In the genomic region with DNA sequence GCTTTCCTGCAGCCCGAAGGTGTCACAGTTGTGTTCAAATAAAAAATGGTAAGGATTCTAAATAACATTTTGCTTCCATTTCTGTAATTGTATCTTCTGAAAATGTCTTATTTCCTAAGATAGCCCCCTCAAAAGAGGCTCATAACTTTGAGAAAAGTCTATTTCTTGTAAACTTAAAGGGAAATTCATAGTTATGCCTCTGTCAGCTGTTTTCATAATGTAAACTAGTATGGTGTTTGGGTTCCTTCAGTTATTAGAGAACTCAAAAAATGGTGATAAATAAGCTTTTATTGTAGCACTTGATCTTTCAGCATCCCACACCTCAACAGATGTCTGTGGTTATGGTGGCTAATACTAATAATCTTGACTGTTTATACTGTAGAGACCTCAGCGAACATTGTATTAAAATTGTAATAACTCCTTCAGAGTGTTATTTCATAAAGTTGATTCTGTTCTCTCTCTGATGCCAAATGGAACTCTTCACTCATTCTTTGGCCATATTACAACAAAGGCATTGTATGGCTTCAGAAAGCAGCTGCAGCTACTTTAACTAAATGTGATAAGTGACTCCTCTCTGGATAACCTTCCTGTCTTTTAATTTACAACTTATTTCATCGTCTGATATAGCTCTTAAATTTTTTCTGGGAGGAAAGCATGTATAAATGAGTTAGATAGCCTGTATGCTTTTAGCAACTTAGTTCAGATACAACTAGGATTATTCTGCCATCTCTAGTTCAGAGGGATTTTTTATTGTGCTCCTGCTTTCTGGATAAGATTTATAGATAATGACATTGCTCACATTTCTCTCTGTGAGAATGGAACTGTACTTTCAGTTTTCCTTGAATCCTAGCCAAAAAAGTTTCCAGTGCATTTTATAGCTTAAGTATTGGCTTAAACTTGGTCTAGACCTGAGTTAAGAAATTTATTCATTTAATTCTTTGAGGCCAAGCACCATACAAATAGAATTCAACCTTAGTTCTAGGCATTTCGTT, we compare ENCODE assay signal across 19 cellular contexts. TPM values are rescaled to one million over a fixed set of nuclear protein-coding genes. Genes with fewer than 3 reads are reported as not detected.
DNase-seq lines count a peak whose midpoint lies in the region; ATAC-seq and TF ChIP-seq lines count a peak whose summit lies in the region.
"Had no signal": no experiment of that assay in that cellular context is flagged by ENCODE, and none has a peak within 500 bp of the region (broad histone marks: within the 10 kb centered on the region; RNA-seq: fewer than 3 reads in every experiment).

No MANE protein-coding gene starts in this region.

- no peak overlapping the region for H4K91ac ChIP-seq in H9 (ENCODE audit: insufficient read length, low read depth, low read length)

- no peak overlapping the region for H2AK5ac ChIP-seq in H9 (ENCODE audit: insufficient read length, low read length)

- H3K4me2 ChIP-seq in H9 (ENCODE audit: insufficient read depth, insufficient read length, low read length) = no peak overlapping the region

- H3K4me3 Mint-ChIP-seq in H9 (no peak overlapping the region), CD14-positive monocyte (no peak overlapping the region)
- no peak overlapping the region for H3K4me3 Mint-ChIP-seq in effector memory CD8-positive, alpha-beta T cell
- H3K4me3 Mint-ChIP-seq: activated naive CD4-positive, alpha-beta T cell treated with anti-CD3 and anti-CD28 coated beads, Interleukin-2, amount 50 U/mL, for 24 hours had no signal

- peaks cover 3% of the 10 kb centered on the region for H4K20me1 ChIP-seq in H9 (ENCODE audit: control insufficient read depth, insufficient read depth, insufficient read length)

- no peak overlapping the region for H3K23ac ChIP-seq in H9 (ENCODE audit: insufficient read length, low read depth, low read length)

- H3K36me3 ChIP-seq in HEK293 (ENCODE audit: control insufficient read depth in 2 of 2, insufficient read depth in 1 of 2, low read length in 2 of 2) (peaks cover 12 to 50% of the 10 kb centered on the region in 2 experiments), adrenal gland (replicated peaks in 1 of 2) (peaks cover 0 to 73% of the 10 kb centered on the region in 2 donors), prostate gland (no peaks in the 10 kb centered on the region)

- H2BK20ac ChIP-seq in H9 (ENCODE audit: low read depth, low read length, poor library complexity, severe bottlenecking) = no peak overlapping the region

- H3K79me1 ChIP-seq in H9 (ENCODE audit: insufficient read depth, low read depth, low read length, poor library complexity, severe bottlenecking) = no peaks in the 10 kb centered on the region

- no peak overlapping the region for H2BK120ac ChIP-seq in H9 (ENCODE audit: low read depth, low read length, poor library complexity, severe bottlenecking)

- intact Hi-C loops in adrenal gland (cut with DNase I) (no loop called here), prostate gland (cut with DNase I) (no loop called here), CD14-positive monocyte (cut with micrococcal nuclease) (no loop called here)

- POLR2A ChIA-PET in HEK293 (lab: Yijun Ruan, JAX) = no interaction called here

- H3K79me2 ChIP-seq in H9 (ENCODE audit: insufficient read depth, low read length) = no peaks in the 10 kb centered on the region

- no peak overlapping the region for H3K9ac ChIP-seq in H9 (ENCODE audit: extremely low read depth, insufficient read length, low read length)

- H2BK5ac ChIP-seq in H9 (ENCODE audit: insufficient read length, low read length) = no peak overlapping the region

- H3K9me3 ChIP-seq in HEK293 (ENCODE audit: control insufficient read depth, insufficient read depth, low read depth, low read length) = no peaks in the 10 kb centered on the region
- H3K9me3 ChIP-seq in adrenal gland (replicated peaks in 1 of 3) = no peaks in the 10 kb centered on the region
- H3K9me3 ChIP-seq in prostate gland = no peaks in the 10 kb centered on the region
- H3K9me3 ChIP-seq in H9 (ENCODE audit: control insufficient read depth, low read depth, low read length) = no peaks in the 10 kb centered on the region
- H3K9me3 ChIP-seq: BE2C had no signal

- no peaks in the 10 kb centered on the region for H3K27me3 Mint-ChIP-seq in H9 (ENCODE audit: low read depth)
- H3K27me3 Mint-ChIP-seq in CD14-positive monocyte (ENCODE audit: low read depth in 3 of 3) = no peaks in the 10 kb centered on the region
- H3K27me3 Mint-ChIP-seq in effector memory CD8-positive, alpha-beta T cell = no peaks in the 10 kb centered on the region
- H3K27me3 Mint-ChIP-seq: activated naive CD4-positive, alpha-beta T cell treated with anti-CD3 and anti-CD28 coated beads, Interleukin-2, amount 50 U/mL, for 24 hours had no signal

- no peak overlapping the region for H4K8ac ChIP-seq in H9 (replicated peaks; ENCODE audit: insufficient read length, low read depth, low read length)

- no peaks in the 10 kb centered on the region for H3K27me3 ChIP-seq in adrenal gland
- no peaks in the 10 kb centered on the region for H3K27me3 ChIP-seq in prostate gland (replicated peaks; ENCODE audit: insufficient read depth)
- H3K27me3 ChIP-seq in H9 (ENCODE audit: insufficient read depth, low read length) = no peaks in the 10 kb centered on the region
- H3K27me3 ChIP-seq: BE2C had no signal

- H2BK12ac ChIP-seq in H9 (ENCODE audit: insufficient read length, low read depth, low read length) = no peak overlapping the region

- H3K4me1 ChIP-seq in HEK293 (ENCODE audit: control insufficient read depth, insufficient read depth, low read length) (peaks cover 7% of the 10 kb centered on the region; the same call in 1 of the 2 replicates), adrenal gland (replicated peaks in 1 of 2) (peaks cover 9 to 13% of the 10 kb centered on the region in 2 donors), prostate gland (replicated peaks) (peaks cover 9% of the 10 kb centered on the region), H9 (ENCODE audit: insufficient read depth, low read length) (no peaks in the 10 kb centered on the region)

- H3K23me2 ChIP-seq in H9 (ENCODE audit: insufficient read length, low read depth, low read length, poor library complexity, severe bottlenecking) = no peaks in the 10 kb centered on the region

- no peak overlapping the region for H4K5ac ChIP-seq in H9 (ENCODE audit: insufficient read length, low read depth, low read length)

- no peak overlapping the region for H3K18ac ChIP-seq in H9 (ENCODE audit: insufficient read length, low read depth, low read length)

- no peak for TF ChIP-seq CTCF in HEK293 (tag by site-specific recombination; IDR thresholded peaks at IDR 0.05)
- TF ChIP-seq CTCF in adrenal gland (IDR thresholded peaks at IDR 0.05) = no peak
- no peak for TF ChIP-seq CTCF in fibroblast of mammary gland (conservative IDR thresholded peaks at IDR 0.05; ENCODE audit: control insufficient read depth, insufficient read depth, low read depth, low read length)
- TF ChIP-seq CTCF in prostate gland (IDR thresholded peaks at IDR 0.05) = no peak
- TF ChIP-seq CTCF in H9 (conservative IDR thresholded peaks at IDR 0.05) = no peak
- TF ChIP-seq CTCF in CD14-positive monocyte (IDR thresholded peaks at IDR 0.05) = no peak

- no peak overlapping the region for H2BK15ac ChIP-seq in H9 (ENCODE audit: low read depth, low read length)

- H3K36me3 Mint-ChIP-seq in H9 (ENCODE audit: insufficient read depth in 1 of 3, low read depth in 3 of 3) (peaks cover 11 to 48% (median 42%) of the 10 kb centered on the region in 3 experiments; a peak in 6 of 7 replicates), CD14-positive monocyte (peaks cover 72 to 90% of the 10 kb centered on the region in 2 donors)
- peaks cover 75% of the 10 kb centered on the region for H3K36me3 Mint-ChIP-seq in effector memory CD8-positive, alpha-beta T cell (ENCODE audit: insufficient read depth)

- ATAC-seq in effector memory CD8-positive, alpha-beta T cell (replicated peaks) = no peak

- H3T11ph ChIP-seq in H9 (ENCODE audit: low read length) = no peak overlapping the region

- CTCF ChIA-PET in HEK293 (lab: Yijun Ruan, JAX) = interaction anchor here (0.8 to 0.9 kb wide), 2 partner anchors 11 to 240 kb away, joined by 3 to 4 read pairs; no protein-coding TSS in a partner anchor

- H3K56ac ChIP-seq in H9 (ENCODE audit: insufficient read length, low read depth, low read length) = no peak overlapping the region

- H3K9me3 Mint-ChIP-seq in H9 (no peaks in the 10 kb centered on the region), CD14-positive monocyte (no peaks in the 10 kb centered on the region)
- no peaks in the 10 kb centered on the region for H3K9me3 Mint-ChIP-seq in effector memory CD8-positive, alpha-beta T cell
- H3K9me3 Mint-ChIP-seq: activated naive CD4-positive, alpha-beta T cell treated with anti-CD3 and anti-CD28 coated beads, Interleukin-2, amount 50 U/mL, for 24 hours had no signal

- H3K4ac ChIP-seq in H9 (ENCODE audit: low read depth, low read length) = no peak overlapping the region

- DNase-seq in adrenal gland = no peak
- DNase-seq in fibroblast of mammary gland (ENCODE audit: low read depth) = peak; percentile 11
- DNase-seq in prostate gland (ENCODE audit: low spot score) = no peak
- DNase-seq in H9 = no peak
- DNase-seq in CD14-positive monocyte (ENCODE audit: low spot score) = no peak
- DNase-seq in D341Med (ENCODE audit: low spot score) = no peak
- no peak for DNase-seq in effector memory CD8-positive, alpha-beta T cell
- DNase-seq: activated CD4-positive, alpha-beta T cell treated with anti-CD3 and anti-CD28 coated beads for 48 hours; BE2C; central memory CD4-positive, alpha-beta T cell; DMS 273 treated with DMSO at 0.1 percent for 48 hours; head of caudate nucleus; KG1; NCI-H1417; NCI-H2227 treated with DMSO at 0.1 percent for 48 hours; posterior cingulate gyrus; SIG-M5 had no signal

- H2AFZ ChIP-seq in H9 (ENCODE audit: low read length) = no peak overlapping the region

- WGBS in adrenal gland, 4 donors = 50 to 57% (median 53%) methylated on average over 4 of the region's 4 CpGs
- 16% methylated on average over 4 of the region's 4 CpGs for WGBS in prostate gland
- WGBS in H9 (ENCODE audit: extremely low coverage, insufficient read length, low lambda C conversion rate) = no CpG with 5 or more reads among the region's 4 CpGs

- no peak overlapping the region for H3K14ac ChIP-seq in H9 (ENCODE audit: insufficient read depth, low read length)

- H3K4me3 ChIP-seq in HEK293 (ENCODE audit: low read depth, low read length) = no peak overlapping the region
- H3K4me3 ChIP-seq in adrenal gland = no peak overlapping the region
- no peak overlapping the region for H3K4me3 ChIP-seq in fibroblast of mammary gland (ENCODE audit: control insufficient read depth, low read depth, low read length)
- no peak overlapping the region for H3K4me3 ChIP-seq in prostate gland

- no peak overlapping the region for H3K27ac ChIP-seq in HEK293 (ENCODE audit: extremely low read depth, low read depth, low read length)
- H3K27ac ChIP-seq in adrenal gland = peak overlapping the region in 3 of 5 donors; percentile 1 to 58 (median 15)
- peak overlapping the region; percentile 22 to 42 for H3K27ac ChIP-seq in prostate gland
- no peak overlapping the region for H3K27ac ChIP-seq in H9 (ENCODE audit: insufficient read length, low read depth, low read length)

- H3K4me1 Mint-ChIP-seq in H9 = peaks cover 0 to 7% of the 10 kb centered on the region in 2 experiments; a peak in 2 of 4 replicates
- H3K4me1 Mint-ChIP-seq in CD14-positive monocyte = no peaks in the 10 kb centered on the region
- H3K4me1 Mint-ChIP-seq in effector memory CD8-positive, alpha-beta T cell (ENCODE audit: low read depth in 2 of 2) = no peaks in the 10 kb centered on the region
- H3K4me1 Mint-ChIP-seq: activated naive CD4-positive, alpha-beta T cell treated with anti-CD3 and anti-CD28 coated beads, Interleukin-2, amount 50 U/mL, for 24 hours had no signal

- H3K27ac Mint-ChIP-seq in H9 (no peak overlapping the region; a peak in 1 of 7 replicates), CD14-positive monocyte (no peak overlapping the region)
- no peak overlapping the region for H3K27ac Mint-ChIP-seq in effector memory CD8-positive, alpha-beta T cell
- H3K27ac Mint-ChIP-seq: activated naive CD4-positive, alpha-beta T cell treated with anti-CD3 and anti-CD28 coated beads, Interleukin-2, amount 50 U/mL, for 24 hours had no signal

- TF ChIP-seq POLR2A in adrenal gland (IDR thresholded peaks at IDR 0.05) (no peak), prostate gland (IDR thresholded peaks at IDR 0.05) (no peak)

RNA-seq across cellular contexts. Expression of a gene that starts 57.4 kb away (rescaled TPM):
- 10 to 100 TPM; 23.9 to 57.2 (median 38.8) TPM for total RNA-seq in adrenal gland
- polyA plus RNA-seq in adrenal gland = 10 to 100 TPM; 13.4 to 35.6 (median 14.5) TPM
- total RNA-seq in prostate gland = 10 to 100 TPM; 18.7 to 34.7 TPM
- total RNA-seq in H9 (2021) = 16.7 and 17.3 TPM in 2 replicates
- polyA plus RNA-seq in CD14-positive monocyte = 1 to 10 TPM; 1.1 to 2.9 TPM

Comparison
In these comparisons a context has a peak if more than half of its experiments do, and no peak if none do; other contexts are left out.
1. H3K27ac ChIP-seq: peak in adrenal gland (3 of 5) and prostate gland (2 of 2); none in HEK293 (single experiment) and H9 (single experiment).